10 cellular contexts compared by ENCODE assay signal in the genomic region with DNA sequence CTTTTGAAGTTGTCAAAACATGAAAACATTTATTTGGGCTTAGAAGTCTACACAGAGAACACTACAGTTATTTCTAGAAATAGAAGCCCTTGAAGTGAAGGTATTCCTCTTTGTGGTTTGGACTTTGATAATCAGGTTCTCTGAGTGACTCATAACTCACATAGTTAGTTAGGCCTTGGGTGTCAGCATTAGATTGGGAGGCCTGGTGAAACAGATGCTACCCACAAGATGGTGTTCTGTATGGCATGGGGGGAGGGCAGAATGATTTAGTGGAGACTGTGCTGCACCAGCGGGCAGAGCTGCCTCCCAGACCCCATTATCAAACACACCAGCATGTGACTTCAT.
DNase-seq lines count a peak whose midpoint lies in the region; ATAC-seq, FAIRE-seq and TF ChIP-seq lines count a peak whose summit lies in the region.
"Had no signal": no experiment of that assay in that cellular context is flagged by ENCODE, and none has a peak within 500 bp of the region (broad histone marks: within the 10 kb centered on the region; RNA-seq: fewer than 3 reads in every experiment).

No MANE protein-coding gene starts in this region.

- H3K36me3 ChIP-seq in GM12878 (ENCODE audit: control insufficient read depth in 2 of 2, insufficient read depth in 2 of 2, low read length in 1 of 2) (no peaks in the 10 kb centered on the region), osteoblast (ENCODE audit: insufficient read depth, low read length) (no peaks in the 10 kb centered on the region)

- no peak for TF ChIP-seq CTCF in GM12865 (IDR thresholded peaks at IDR 0.05; ENCODE audit: insufficient read depth, low read depth, low read length, missing control alignments)
- no peak for TF ChIP-seq CTCF in GM12878 (IDR thresholded peaks at IDR 0.05 in 2 of 3, conservative IDR thresholded peaks at IDR 0.05 in 1 of 3; ENCODE audit: control insufficient read depth in 2 of 3, extremely low read depth in 1 of 3, insufficient read depth in 1 of 3, low read depth in 3 of 3, low read length in 3 of 3)
- TF ChIP-seq CTCF in osteoblast (IDR thresholded peaks at IDR 0.05; ENCODE audit: extremely low read depth, low read depth, low read length): no peak

- no peak for FAIRE-seq in GM12878 (lab: Jason Lieb, UNC)

- intact Hi-C loops in GM12878 (cut with micrococcal nuclease; ENCODE audit: unreplicated experiment): loop anchor here (5.0 kb wide), 1 partner anchor 65 kb away; no protein-coding TSS in a partner anchor

- peak; percentile 86 for DNase-seq in GM12865 (ENCODE audit: low read depth)
- DNase-seq in GM12878 (ENCODE audit: low read depth, low spot score): peak; percentile 63
- DNase-seq in HuH-7 (ENCODE audit: low spot score): no peak
- DNase-seq in osteoblast (ENCODE audit: insufficient read length, low spot score, missing footprints): no peak
- no peak for DNase-seq in NCI-H748 (lab: John Stamatoyannopoulos, UW; ENCODE audit: unreplicated experiment)
- no peak for DNase-seq in substantia nigra (lab: John Stamatoyannopoulos, UW)
- DNase-seq: central memory CD4-positive, alpha-beta T cell had no signal

- peaks cover 26% of the 10 kb centered on the region for H3K4me1 ChIP-seq in GM12878 (ENCODE audit: control insufficient read depth, insufficient read depth, low read length)
- H3K4me1 ChIP-seq in osteoblast (ENCODE audit: insufficient read depth, low read length): peaks cover 9% of the 10 kb centered on the region

- H2AFZ ChIP-seq in GM12878 (ENCODE audit: control insufficient read depth, low read depth, low read length) (no peak overlapping the region), osteoblast (ENCODE audit: low read length) (no peak overlapping the region)

- H3K4me3 ChIP-seq in GM12865 (ENCODE audit: low read depth, low read length) (no peak overlapping the region), GM12878 (no peak overlapping the region), osteoblast (ENCODE audit: insufficient read depth, low read length) (no peak overlapping the region)
- H3K4me3 ChIP-seq: SK-N-MC had no signal

- no peaks in the 10 kb centered on the region for H4K20me1 ChIP-seq in GM12878 (ENCODE audit: control insufficient read depth, insufficient read depth)
- H4K20me1 ChIP-seq in osteoblast (ENCODE audit: insufficient read depth, low read length): no peaks in the 10 kb centered on the region

- CTCF ChIA-PET in GM12878 (lab: Yijun Ruan, JAX): interaction anchor here (0.8 to 2.1 kb wide), 7 partner anchors 14 to 449 kb away, joined by 3 to 15 read pairs (median 4); no protein-coding TSS in a partner anchor

- H3K4me2 ChIP-seq in GM12878 (ENCODE audit: control insufficient read depth, insufficient read depth): peak overlapping the region; percentile 65
- H3K4me2 ChIP-seq in osteoblast (ENCODE audit: insufficient read depth, low read length): no peak overlapping the region

- H3K9ac ChIP-seq in GM12878 (ENCODE audit: control insufficient read depth, insufficient read depth, low read length): no peak overlapping the region

- H3K9me3 ChIP-seq in GM12878 (replicated peaks; ENCODE audit: control insufficient read depth, insufficient read depth, low read length) (no peaks in the 10 kb centered on the region), osteoblast (ENCODE audit: low read depth, low read length) (no peaks in the 10 kb centered on the region)

- H3K27ac ChIP-seq in GM12878 (ENCODE audit: control insufficient read depth, insufficient read depth) (peak overlapping the region; percentile 57), osteoblast (ENCODE audit: low read depth, low read length) (no peak overlapping the region), substantia nigra (ENCODE audit: low read depth, low read length, poor library complexity, severe bottlenecking) (no peak overlapping the region)
- H3K27ac ChIP-seq: SK-N-MC had no signal

- no peak for TF ChIP-seq POLR2A in GM12878 (IDR thresholded peaks at IDR 0.05; ENCODE audit: low read depth, low read length)

- POLR2A ChIA-PET in GM12878 (lab: Charles Lee): interaction anchor here (0.5 to 1.0 kb wide), 2 partner anchors 14 to 347 kb away, joined by 3 to 5 read pairs; no protein-coding TSS in a partner anchor

- H3K27me3 ChIP-seq in GM12878 (replicated peaks in 1 of 2; ENCODE audit: control insufficient read depth in 2 of 2, insufficient read depth in 2 of 2, low read length in 1 of 2): no peaks in the 10 kb centered on the region; a peak in 1 of 4 replicates
- H3K27me3 ChIP-seq in osteoblast (ENCODE audit: insufficient read depth, low read length): peaks cover 11% of the 10 kb centered on the region

- BruUV-seq in GM12878 (replicated peaks; lab: Mats Ljungman, UMichigan): no TSS peak

- TF ChIP-seq EP300 in GM12878 (IDR thresholded peaks at IDR 0.05; ENCODE audit: borderline replicate concordance in 1 of 2, control insufficient read depth in 1 of 2, low read depth in 2 of 2, low read length in 2 of 2): peak; percentile 52 to 67; a peak in 3 of 4 replicates

- TF ChIP-seq RAD21 in GM12878 (IDR thresholded peaks at IDR 0.05; ENCODE audit: insufficient read depth, low read depth, low read length): no peak

- RAD21 ChIA-PET in GM12878 (lab: Charles Lee; ENCODE audit: unreplicated experiment): interaction anchor here (0.8 to 3.1 kb wide), 5 partner anchors 18 to 323 kb away, joined by 3 to 11 read pairs (median 5); no protein-coding TSS in a partner anchor

- in situ Hi-C loops in GM12878 (cut with MboI): no loop called here

- no peaks in the 10 kb centered on the region for H3K79me2 ChIP-seq in GM12878 (ENCODE audit: control insufficient read depth, insufficient read depth, low read length)
- no peaks in the 10 kb centered on the region for H3K79me2 ChIP-seq in osteoblast (ENCODE audit: insufficient read depth, low read length)

- SMC1A ChIA-PET in GM12878 (lab: Charles Lee; ENCODE audit: uncharacterized antibody, unreplicated experiment): interaction anchor here (1.0 to 3.5 kb wide), 8 partner anchors 9 to 322 kb away, joined by 4 to 23 read pairs (median 10); no protein-coding TSS in a partner anchor

- 0% methylated on average over 1 of the region's 1 CpG for WGBS in GM12878 (ENCODE audit: insufficient coverage, insufficient replicate concordance, low lambda C conversion rate, missing lambda C conversion rate)

- ATAC-seq in GM19452 (IDR thresholded peaks at IDR 0.05; ENCODE audit: unreplicated experiment): peak; percentile 83
- peak; percentile 84 for ATAC-seq in HG03196 (IDR thresholded peaks at IDR 0.05; ENCODE audit: unreplicated experiment)
- peak; percentile 97 for ATAC-seq in GM12878

TF ChIP-seq in GM12878, 131 proteins besides CTCF, POLR2A, EP300 and RAD21 (continues in another document):
- no peak for TF ChIP-seq MYB (IDR thresholded peaks at IDR 0.05; ENCODE audit: borderline replicate concordance, low read depth, low read length)
- TF ChIP-seq RELA (IDR thresholded peaks at IDR 0.05; ENCODE audit: borderline replicate concordance, partially characterized antibody): no peak
- TF ChIP-seq EED (IDR thresholded peaks at IDR 0.05; ENCODE audit: low read depth): peak; percentile 77
- no peak for TF ChIP-seq BRCA1 (IDR thresholded peaks at IDR 0.05; ENCODE audit: low read depth, low read length)
- TF ChIP-seq, protein P1, sequence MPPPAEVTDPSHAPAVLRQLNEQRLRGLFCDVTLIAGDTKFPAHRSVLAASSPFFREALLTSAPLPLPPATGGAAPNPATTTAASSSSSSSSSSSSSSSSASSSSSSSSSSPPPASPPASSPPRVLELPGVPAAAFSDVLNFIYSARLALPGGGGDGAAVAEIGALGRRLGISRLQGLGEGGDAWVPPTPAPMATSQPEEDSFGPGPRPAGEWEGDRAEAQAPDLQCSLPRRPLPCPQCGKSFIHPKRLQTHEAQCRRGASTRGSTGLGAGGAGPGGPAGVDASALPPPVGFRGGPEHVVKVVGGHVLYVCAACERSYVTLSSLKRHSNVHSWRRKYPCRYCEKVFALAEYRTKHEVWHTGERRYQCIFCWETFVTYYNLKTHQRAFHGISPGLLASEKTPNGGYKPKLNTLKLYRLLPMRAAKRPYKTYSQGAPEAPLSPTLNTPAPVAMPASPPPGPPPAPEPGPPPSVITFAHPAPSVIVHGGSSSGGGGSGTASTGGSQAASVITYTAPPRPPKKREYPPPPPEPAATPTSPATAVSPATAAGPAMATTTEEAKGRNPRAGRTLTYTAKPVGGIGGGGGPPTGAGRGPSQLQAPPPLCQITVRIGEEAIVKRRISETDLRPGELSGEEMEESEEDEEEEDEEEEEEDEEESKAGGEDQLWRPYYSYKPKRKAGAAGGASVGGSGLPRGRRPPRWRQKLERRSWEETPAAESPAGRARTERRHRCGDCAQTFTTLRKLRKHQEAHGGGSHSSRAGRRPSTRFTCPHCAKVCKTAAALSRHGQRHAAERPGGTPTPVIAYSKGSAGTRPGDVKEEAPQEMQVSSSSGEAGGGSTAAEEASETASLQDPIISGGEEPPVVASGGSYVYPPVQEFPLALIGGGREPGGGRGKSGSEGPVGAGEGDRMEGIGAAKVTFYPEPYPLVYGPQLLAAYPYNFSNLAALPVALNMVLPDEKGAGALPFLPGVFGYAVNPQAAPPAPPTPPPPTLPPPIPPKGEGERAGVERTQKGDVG (CRISPR knock-in tag; IDR thresholded peaks at IDR 0.05): no peak
- no peak for TF ChIP-seq POU2F2 (IDR thresholded peaks at IDR 0.05; ENCODE audit: borderline replicate concordance, low read depth, low read length)
- TF ChIP-seq, protein P2, sequence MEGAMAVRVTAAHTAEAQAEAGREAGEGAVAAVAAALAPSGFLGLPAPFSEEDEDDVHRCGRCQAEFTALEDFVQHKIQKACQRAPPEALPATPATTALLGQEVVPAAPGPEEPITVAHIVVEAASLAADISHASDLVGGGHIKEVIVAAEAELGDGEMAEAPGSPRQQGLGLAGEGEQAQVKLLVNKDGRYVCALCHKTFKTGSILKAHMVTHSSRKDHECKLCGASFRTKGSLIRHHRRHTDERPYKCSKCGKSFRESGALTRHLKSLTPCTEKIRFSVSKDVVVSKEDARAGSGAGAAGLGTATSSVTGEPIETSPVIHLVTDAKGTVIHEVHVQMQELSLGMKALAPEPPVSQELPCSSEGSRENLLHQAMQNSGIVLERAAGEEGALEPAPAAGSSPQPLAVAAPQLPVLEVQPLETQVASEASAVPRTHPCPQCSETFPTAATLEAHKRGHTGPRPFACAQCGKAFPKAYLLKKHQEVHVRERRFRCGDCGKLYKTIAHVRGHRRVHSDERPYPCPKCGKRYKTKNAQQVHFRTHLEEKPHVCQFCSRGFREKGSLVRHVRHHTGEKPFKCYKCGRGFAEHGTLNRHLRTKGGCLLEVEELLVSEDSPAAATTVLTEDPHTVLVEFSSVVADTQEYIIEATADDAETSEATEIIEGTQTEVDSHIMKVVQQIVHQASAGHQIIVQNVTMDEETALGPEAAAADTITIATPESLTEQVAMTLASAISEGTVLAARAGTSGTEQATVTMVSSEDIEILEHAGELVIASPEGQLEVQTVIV (IDR thresholded peaks at IDR 0.05; ENCODE audit: borderline replicate concordance, partially characterized antibody): no peak
- TF ChIP-seq HDGF (IDR thresholded peaks at IDR 0.05): no peak
- TF ChIP-seq NFXL1 (IDR thresholded peaks at IDR 0.05; ENCODE audit: borderline replicate concordance): no peak
- TF ChIP-seq POLR2AphosphoS5 (IDR thresholded peaks at IDR 0.05; ENCODE audit: low read length): no peak
- TF ChIP-seq CHD4 (IDR thresholded peaks at IDR 0.05): no peak

Comparison
In these comparisons a context has a peak if more than half of its experiments do, and no peak if none do; other contexts are left out.
1. DNase-seq: peak in GM12865 (single experiment) and GM12878 (single experiment); none in HuH-7 (single experiment), osteoblast (single experiment), NCI-H748 (single experiment) and substantia nigra (0 of 49).
2. Peak in every context shown above with its lines, with median percentiles within 50 percentile points of each other: ATAC-seq.